Comparison of ENCODE assay signal across 2 cellular contexts in genomic region chr10:60644436-60645130, GRCh38.
A peak's percentile ranks its signal among the peaks of the same experiment; 100 is the strongest.
TF ChIP-seq lines count a peak whose summit lies in the region.

No MANE protein-coding gene starts in this region.

TF ChIP-seq in HepG2, 621 proteins besides CTCF, POLR2A, EP300 and RAD21:
- TF ChIP-seq ZNF432 (CRISPR knock-in tag; IDR thresholded peaks at IDR 0.05; ENCODE audit: borderline replicate concordance) = no peak
- TF ChIP-seq ZNF264 (CRISPR knock-in tag; IDR thresholded peaks at IDR 0.05) = no peak
- TF ChIP-seq, protein P1, sequence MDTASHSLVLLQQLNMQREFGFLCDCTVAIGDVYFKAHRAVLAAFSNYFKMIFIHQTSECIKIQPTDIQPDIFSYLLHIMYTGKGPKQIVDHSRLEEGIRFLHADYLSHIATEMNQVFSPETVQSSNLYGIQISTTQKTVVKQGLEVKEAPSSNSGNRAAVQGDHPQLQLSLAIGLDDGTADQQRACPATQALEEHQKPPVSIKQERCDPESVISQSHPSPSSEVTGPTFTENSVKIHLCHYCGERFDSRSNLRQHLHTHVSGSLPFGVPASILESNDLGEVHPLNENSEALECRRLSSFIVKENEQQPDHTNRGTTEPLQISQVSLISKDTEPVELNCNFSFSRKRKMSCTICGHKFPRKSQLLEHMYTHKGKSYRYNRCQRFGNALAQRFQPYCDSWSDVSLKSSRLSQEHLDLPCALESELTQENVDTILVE (CRISPR knock-in tag; IDR thresholded peaks at IDR 0.05) = no peak
- peak; percentile 61; the same call in 1 of the 2 replicates for TF ChIP-seq NFE2L2 (IDR thresholded peaks at IDR 0.05; ENCODE audit: low read length)
- TF ChIP-seq HOXA3 (CRISPR knock-in tag; IDR thresholded peaks at IDR 0.05) = no peak
- no peak for TF ChIP-seq FOXP1 (IDR thresholded peaks at IDR 0.05)
- TF ChIP-seq FOXP1 (CRISPR knock-in tag; IDR thresholded peaks at IDR 0.05) = no peak
- TF ChIP-seq ESRRA (CRISPR knock-in tag; IDR thresholded peaks at IDR 0.05; ENCODE audit: low read depth) = no peak
TF ChIP-seq in HepG2: peak in this region for 1.

TF ChIP-seq in K562, 482 proteins besides CTCF, POLR2A, EP300 and RAD21:
- TF ChIP-seq NFE2L1 (tag; IDR thresholded peaks at IDR 0.05; ENCODE audit: borderline replicate concordance, low read depth) = peak; percentile 58; the same call in 1 of the 2 replicates
- no peak for TF ChIP-seq SMAD2 (IDR thresholded peaks at IDR 0.05; ENCODE audit: low read depth, low read length)
- TF ChIP-seq POLR3G (IDR thresholded peaks at IDR 0.05; ENCODE audit: extremely low read depth, insufficient read length, insufficient replicate concordance) = no peak
- TF ChIP-seq MED1 (CRISPR knock-in tag; IDR thresholded peaks at IDR 0.05; ENCODE audit: borderline replicate concordance) = no peak
- peak; percentile 47 for TF ChIP-seq NFE2 (IDR thresholded peaks at IDR 0.05; ENCODE audit: low read depth)
- peak; percentile 52; the same call in 1 of the 2 replicates for TF ChIP-seq MAFK (IDR thresholded peaks at IDR 0.05; ENCODE audit: low read length)
- TF ChIP-seq ZNF384 (IDR thresholded peaks at IDR 0.05; ENCODE audit: low read depth, low read length) = peak; percentile 60
- TF ChIP-seq ZNF707 (CRISPR knock-in tag; conservative IDR thresholded peaks at IDR 0.05) = no peak
- no peak for TF ChIP-seq ZFP30 (CRISPR knock-in tag; IDR thresholded peaks at IDR 0.05; ENCODE audit: borderline replicate concordance)
- TF ChIP-seq KAT7 (CRISPR knock-in tag; IDR thresholded peaks at IDR 0.05; ENCODE audit: borderline replicate concordance) = no peak
- 0 out of 2 replicates have a peak, but pooled peaks have one; percentile 19 for TF ChIP-seq FOXJ2 (tag; IDR thresholded peaks at IDR 0.05)
- TF ChIP-seq NEUROD1 (IDR thresholded peaks at IDR 0.05; ENCODE audit: borderline replicate concordance, low read depth, low read length, partially characterized antibody) = no peak
- no peak for TF ChIP-seq BRD9 (IDR thresholded peaks at IDR 0.05; ENCODE audit: low read depth, partially characterized antibody)
- no peak for TF ChIP-seq ZFP91 (CRISPR knock-in tag; IDR thresholded peaks at IDR 0.05)
- peak; percentile 27; the same call in 1 of the 2 replicates for TF ChIP-seq ATF3 (IDR thresholded peaks at IDR 0.05)
- TF ChIP-seq ATF3 (CRISPR knock-in tag; conservative IDR thresholded peaks at IDR 0.05) = no peak
- TF ChIP-seq MAFG (tag; conservative IDR thresholded peaks at IDR 0.05) = peak; percentile 81
- TF ChIP-seq THRAP3 (IDR thresholded peaks at IDR 0.05; ENCODE audit: borderline replicate concordance) = no peak
- TF ChIP-seq E2F8 (IDR thresholded peaks at IDR 0.05; ENCODE audit: low read depth, partially characterized antibody) = no peak
- TF ChIP-seq MAFF (IDR thresholded peaks at IDR 0.05; ENCODE audit: low read length) = peak; percentile 52; the same call in 1 of the 2 replicates
- TF ChIP-seq ZNF316 (IDR thresholded peaks at IDR 0.05) = peak; percentile 59
- peak; percentile 34; the same call in 1 of the 2 replicates for TF ChIP-seq C11orf30 (IDR thresholded peaks at IDR 0.05; ENCODE audit: low read depth)
- TF ChIP-seq, protein P2, sequence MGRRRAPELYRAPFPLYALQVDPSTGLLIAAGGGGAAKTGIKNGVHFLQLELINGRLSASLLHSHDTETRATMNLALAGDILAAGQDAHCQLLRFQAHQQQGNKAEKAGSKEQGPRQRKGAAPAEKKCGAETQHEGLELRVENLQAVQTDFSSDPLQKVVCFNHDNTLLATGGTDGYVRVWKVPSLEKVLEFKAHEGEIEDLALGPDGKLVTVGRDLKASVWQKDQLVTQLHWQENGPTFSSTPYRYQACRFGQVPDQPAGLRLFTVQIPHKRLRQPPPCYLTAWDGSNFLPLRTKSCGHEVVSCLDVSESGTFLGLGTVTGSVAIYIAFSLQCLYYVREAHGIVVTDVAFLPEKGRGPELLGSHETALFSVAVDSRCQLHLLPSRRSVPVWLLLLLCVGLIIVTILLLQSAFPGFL (CRISPR knock-in tag; IDR thresholded peaks at IDR 0.05) = no peak
TF ChIP-seq in K562: peak in this region for 10.
